In genomic region chr6:114939630-114940029, GRCh38 we compare ENCODE assay signal across 7 cellular contexts.
"Had no signal": no experiment of that assay in that cellular context is flagged by ENCODE, and none has a peak within 500 bp of the region (broad histone marks: within the 10 kb centered on the region; RNA-seq: fewer than 3 reads in every experiment).

No MANE protein-coding gene starts in this region.

- FAIRE-seq: H54 had no signal

- H3K9ac ChIP-seq: GM23248 had no signal

- DNase-seq: GM23248, GOT3, H9, HCEC 1CT, KG1 had no signal

- H3K27ac ChIP-seq: GM23248, HL-60 had no signal

- H3K4me3 ChIP-seq: GM23248 had no signal

- H2AFZ ChIP-seq: GM23248 had no signal
